Comparison of ENCODE assay signal across 24 cellular contexts in genomic region chr10:3770611-3771110, GRCh38.
"Had no signal": no experiment of that assay in that cellular context is flagged by ENCODE, and none has a peak within 500 bp of the region (broad histone marks: within the 10 kb centered on the region; RNA-seq: fewer than 3 reads in every experiment).

No MANE protein-coding gene starts in this region.

- H3K4me3 ChIP-seq: coronary artery, esophagus muscularis mucosa, gastrocnemius medialis, left ventricle myocardium inferior, sigmoid colon, smooth muscle cell, thoracic aorta, upper lobe of right lung had no signal

- H3K9me3 ChIP-seq: esophagus muscularis mucosa, gastrocnemius medialis, left ventricle myocardium inferior, sigmoid colon, thoracic aorta, upper lobe of right lung had no signal

- H3K4me3 Mint-ChIP-seq: activated CD4-positive, alpha-beta T cell treated with anti-CD3 and anti-CD28 coated beads, Interleukin-2, amount 10 ng/mL, durations not matched to agents 24 days and 14 days; activated CD8-positive, alpha-beta T cell treated with anti-CD3 and anti-CD28 coated beads, Interleukin-2, amount 10 ng/mL, durations not matched to agents 7 days and 5 days; activated naive CD4-positive, alpha-beta T cell treated with anti-CD3 and anti-CD28 coated beads for 36 hours; activated naive CD8-positive, alpha-beta T cell treated with anti-CD3 and anti-CD28 coated beads, Interleukin-2, amount 10 ng/mL, durations not matched to agents 7 days and 5 days; activated T-cell treated with anti-CD3 and anti-CD28 coated beads, Interleukin-2, amount 50 U/mL, for 24 hours; natural killer cell; T-helper 1 cell treated with Interleukin-12 subunit alpha and Interleukin-12 subunit beta and Interleukin-4 antibody, amounts not matched to agents 30 μg/mL and 1 μg/mL, for 36 hours had no signal

- H3K9me3 Mint-ChIP-seq: activated CD4-positive, alpha-beta T cell treated with anti-CD3 and anti-CD28 coated beads, Interleukin-2, amount 10 ng/mL, durations not matched to agents 24 days and 14 days; activated naive CD4-positive, alpha-beta T cell treated with anti-CD3 and anti-CD28 coated beads for 36 hours; activated T-cell treated with anti-CD3 and anti-CD28 coated beads, Interleukin-2, amount 50 U/mL, for 24 hours; natural killer cell; T-helper 1 cell treated with Interleukin-12 subunit alpha and Interleukin-12 subunit beta and Interleukin-4 antibody, amounts not matched to agents 30 μg/mL and 1 μg/mL, for 36 hours had no signal

- H3K4me2 ChIP-seq: smooth muscle cell had no signal

- DNase-seq: activated CD4-positive, alpha-beta T cell treated with anti-CD3 and anti-CD28 coated beads, Interleukin-2, amount 10 ng/mL, durations not matched to agents 24 days and 14 days; activated CD8-positive, alpha-beta T cell treated with anti-CD3 and anti-CD28 coated beads, Interleukin-2, amount 10 ng/mL, durations not matched to agents 7 days and 5 days; activated naive CD4-positive, alpha-beta T cell treated with anti-CD3 and anti-CD28 coated beads for 36 hours; activated naive CD8-positive, alpha-beta T cell treated with anti-CD3 and anti-CD28 coated beads, Interleukin-2, amount 10 ng/mL, durations not matched to agents 7 days and 5 days; activated T-cell treated with anti-CD3 and anti-CD28 coated beads, Interleukin-2, amount 50 U/mL, for 24 hours; amniotic stem cell; cerebellar nuclear complex; gastrocnemius medialis; hippocampal formation; kidney glomerular epithelial cell; left ventricle myocardium inferior; midbrain; natural killer cell; nucleus accumbens; sigmoid colon; stimulated activated CD4-positive, alpha-beta T cell treated with anti-CD3 and anti-CD28 coated beads, Interleukin-2, amount 100 ng/mL, for 48 hours; stimulated activated naive CD4-positive, alpha-beta T cell treated with Interleukin-2 at 50 U/mL for 16 hours; upper lobe of right lung had no signal

- H3K27ac ChIP-seq: coronary artery, esophagus muscularis mucosa, gastrocnemius medialis, left ventricle myocardium inferior, sigmoid colon, thoracic aorta, upper lobe of right lung had no signal

- H3K36me3 ChIP-seq: gastrocnemius medialis, thoracic aorta had no signal

- H3K27me3 Mint-ChIP-seq: activated CD4-positive, alpha-beta T cell treated with anti-CD3 and anti-CD28 coated beads, Interleukin-2, amount 10 ng/mL, durations not matched to agents 24 days and 14 days; activated naive CD8-positive, alpha-beta T cell treated with anti-CD3 and anti-CD28 coated beads, Interleukin-2, amount 10 ng/mL, durations not matched to agents 7 days and 5 days; activated T-cell treated with anti-CD3 and anti-CD28 coated beads, Interleukin-2, amount 50 U/mL, for 24 hours had no signal

- H3K27me3 ChIP-seq: esophagus muscularis mucosa, gastrocnemius medialis, sigmoid colon, upper lobe of right lung had no signal

- ATAC-seq: activated CD4-positive, CD25-positive, alpha-beta regulatory T cell treated with anti-CD3 and anti-CD28 coated beads, Interleukin-2, amount 50 U/mL, for 24 hours; activated CD8-positive, alpha-beta T cell treated with anti-CD3 and anti-CD28 coated beads, Interleukin-2, amount 10 ng/mL, durations not matched to agents 7 days and 5 days; gastrocnemius medialis; upper lobe of right lung had no signal

- H3K27ac Mint-ChIP-seq: activated CD8-positive, alpha-beta T cell treated with anti-CD3 and anti-CD28 coated beads, Interleukin-2, amount 10 ng/mL, durations not matched to agents 7 days and 5 days; activated naive CD4-positive, alpha-beta T cell treated with anti-CD3 and anti-CD28 coated beads for 36 hours; activated naive CD8-positive, alpha-beta T cell treated with anti-CD3 and anti-CD28 coated beads, Interleukin-2, amount 10 ng/mL, durations not matched to agents 7 days and 5 days; activated T-cell treated with anti-CD3 and anti-CD28 coated beads, Interleukin-2, amount 50 U/mL, for 24 hours; natural killer cell; T-helper 1 cell treated with Interleukin-12 subunit alpha and Interleukin-12 subunit beta and Interleukin-4 antibody, amounts not matched to agents 30 μg/mL and 1 μg/mL, for 36 hours had no signal
